ENCODE assay signal across 21 cellular contexts in genomic region chr10:129901389-129902045, GRCh38.
"Had no signal": no experiment of that assay in that cellular context is flagged by ENCODE, and none has a peak within 500 bp of the region (broad histone marks: within the 10 kb centered on the region; RNA-seq: fewer than 3 reads in every experiment).

No MANE protein-coding gene starts in this region.

- H3K27ac ChIP-seq: breast epithelium, heart right ventricle, right lobe of liver, testis, transverse colon had no signal

- H3K4me1 ChIP-seq: breast epithelium, right lobe of liver, testis, transverse colon had no signal

- ATAC-seq: activated CD4-positive, alpha-beta T cell treated with anti-CD3 and anti-CD28 coated beads for 36 hours; activated CD8-positive, alpha-beta memory T cell treated with anti-CD3 and anti-CD28 coated beads, Interleukin-2, amount 10 ng/mL, durations not matched to agents 7 days and 5 days; activated CD8-positive, alpha-beta T cell treated with anti-CD3 and anti-CD28 coated beads, Interleukin-2, amount 10 ng/mL, durations not matched to agents 7 days and 5 days; esophagus mucosa; naive thymus-derived CD8-positive, alpha-beta T cell; right lobe of liver; stimulated activated naive CD8-positive, alpha-beta T cell treated with anti-CD3 and anti-CD28 coated beads, Interleukin-15, Interleukin-2, amounts not matched to agents 100 U/mL and 50 U/mL, for 24 hours; T-helper 17 cell had no signal

- H3K36me3 ChIP-seq: breast epithelium, right lobe of liver, transverse colon had no signal

- H3K4me3 ChIP-seq: breast epithelium, heart right ventricle, right lobe of liver, testis, transverse colon had no signal

- H3K9me3 ChIP-seq: breast epithelium, heart right ventricle, right lobe of liver, testis, transverse colon had no signal

- H3K27me3 ChIP-seq: heart right ventricle, right lobe of liver, testis had no signal

- DNase-seq: activated CD4-positive, alpha-beta T cell treated with anti-CD3 and anti-CD28 coated beads for 36 hours; activated CD8-positive, alpha-beta memory T cell treated with anti-CD3 and anti-CD28 coated beads, Interleukin-2, amount 10 ng/mL, durations not matched to agents 7 days and 5 days; activated CD8-positive, alpha-beta T cell treated with anti-CD3 and anti-CD28 coated beads, Interleukin-2, amount 10 ng/mL, durations not matched to agents 7 days and 5 days; activated T-cell treated with anti-CD3 and anti-CD28 coated beads, Interleukin-2, amount 50 U/mL, for 48 hours; endodermal cell; foreskin fibroblast; heart right ventricle; immature natural killer cell; kidney; midbrain; naive thymus-derived CD8-positive, alpha-beta T cell; right lobe of liver; stimulated activated CD4-positive, alpha-beta T cell treated with anti-CD3 and anti-CD28 coated beads, Interleukin-12 subunit alpha, Interleukin-12 subunit beta, amount 100 ng/mL, for 4 hours; stimulated activated CD4-positive, alpha-beta T cell treated with anti-CD3 and anti-CD28 coated beads, Interleukin-4, amount 100 ng/mL, for 1 hour; stimulated activated naive CD8-positive, alpha-beta T cell treated with anti-CD3 and anti-CD28 coated beads, Interleukin-15, Interleukin-2, amounts not matched to agents 100 U/mL and 50 U/mL, for 24 hours; T-helper 17 cell; T1000; testis; transverse colon had no signal
